1 cellular context compared by ENCODE assay signal in the genomic region with DNA sequence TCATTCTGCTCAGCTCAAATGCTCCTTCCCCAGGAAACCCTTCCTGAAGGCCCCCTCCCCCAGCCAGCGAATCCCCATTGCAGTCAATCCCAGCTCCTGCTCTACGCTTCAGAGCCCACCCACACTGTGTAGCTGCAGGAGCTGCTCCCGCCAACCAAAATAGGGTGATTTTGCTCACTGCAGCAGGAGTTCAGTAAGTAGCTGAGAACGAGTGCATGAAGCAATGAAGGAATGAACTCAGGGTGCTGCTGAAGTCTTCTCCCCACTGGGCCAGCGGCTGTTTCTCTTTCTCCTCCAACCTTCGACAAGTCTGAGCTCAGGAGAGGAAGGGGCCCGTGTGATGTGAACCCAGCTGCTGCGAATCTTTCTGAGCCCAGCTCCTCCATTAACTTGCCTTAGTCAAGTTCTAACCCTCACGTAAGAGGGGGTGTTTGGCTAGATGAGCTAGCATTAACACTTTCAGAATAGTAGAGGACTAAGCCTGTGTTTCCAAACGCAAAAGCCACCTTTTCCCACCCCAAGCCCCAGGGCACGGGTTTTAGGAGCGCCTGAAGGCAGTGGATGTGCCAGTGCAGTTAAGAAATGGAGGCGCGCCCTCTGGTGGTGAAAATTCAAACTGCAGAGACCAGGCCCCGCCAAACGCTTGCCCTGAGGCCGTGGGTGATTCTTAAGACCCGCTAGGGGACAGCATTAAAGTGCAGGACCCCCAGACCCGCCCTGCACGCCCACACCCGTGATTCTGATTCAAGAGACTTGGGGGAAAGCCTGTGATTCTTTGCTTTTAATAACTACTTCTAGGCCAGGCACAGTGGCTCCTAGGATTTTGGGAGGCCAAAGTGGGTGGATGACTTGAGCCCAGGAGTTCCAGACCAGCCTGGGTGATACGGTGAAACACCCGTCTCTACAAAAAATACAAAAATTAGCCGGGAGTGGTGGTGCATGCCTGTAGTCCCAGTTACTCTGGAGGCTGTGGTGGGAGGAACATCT.
A peak's percentile ranks its signal among the peaks of the same experiment; 100 is the strongest.
TF ChIP-seq lines count a peak whose summit lies in the region.

No MANE protein-coding gene starts in this region.

TF ChIP-seq in GM12878, 131 proteins besides CTCF, POLR2A, EP300 and RAD21:
- TF ChIP-seq SMC3 (IDR thresholded peaks at IDR 0.05; ENCODE audit: borderline replicate concordance, low read length) (peak; percentile 84), NFYA (IDR thresholded peaks at IDR 0.05; ENCODE audit: borderline replicate concordance, low read depth, low read length) (no peak), PBX3 (IDR thresholded peaks at IDR 0.05; ENCODE audit: insufficient replicate concordance, low read depth, low read length) (no peak), SP1 (IDR thresholded peaks at IDR 0.05; ENCODE audit: low read depth, low read length) (no peak), YY1 (IDR thresholded peaks at IDR 0.05; ENCODE audit: low read depth, low read length) (peak; percentile 35; the same call in 1 of the 2 replicates)
- TF ChIP-seq, protein P1, sequence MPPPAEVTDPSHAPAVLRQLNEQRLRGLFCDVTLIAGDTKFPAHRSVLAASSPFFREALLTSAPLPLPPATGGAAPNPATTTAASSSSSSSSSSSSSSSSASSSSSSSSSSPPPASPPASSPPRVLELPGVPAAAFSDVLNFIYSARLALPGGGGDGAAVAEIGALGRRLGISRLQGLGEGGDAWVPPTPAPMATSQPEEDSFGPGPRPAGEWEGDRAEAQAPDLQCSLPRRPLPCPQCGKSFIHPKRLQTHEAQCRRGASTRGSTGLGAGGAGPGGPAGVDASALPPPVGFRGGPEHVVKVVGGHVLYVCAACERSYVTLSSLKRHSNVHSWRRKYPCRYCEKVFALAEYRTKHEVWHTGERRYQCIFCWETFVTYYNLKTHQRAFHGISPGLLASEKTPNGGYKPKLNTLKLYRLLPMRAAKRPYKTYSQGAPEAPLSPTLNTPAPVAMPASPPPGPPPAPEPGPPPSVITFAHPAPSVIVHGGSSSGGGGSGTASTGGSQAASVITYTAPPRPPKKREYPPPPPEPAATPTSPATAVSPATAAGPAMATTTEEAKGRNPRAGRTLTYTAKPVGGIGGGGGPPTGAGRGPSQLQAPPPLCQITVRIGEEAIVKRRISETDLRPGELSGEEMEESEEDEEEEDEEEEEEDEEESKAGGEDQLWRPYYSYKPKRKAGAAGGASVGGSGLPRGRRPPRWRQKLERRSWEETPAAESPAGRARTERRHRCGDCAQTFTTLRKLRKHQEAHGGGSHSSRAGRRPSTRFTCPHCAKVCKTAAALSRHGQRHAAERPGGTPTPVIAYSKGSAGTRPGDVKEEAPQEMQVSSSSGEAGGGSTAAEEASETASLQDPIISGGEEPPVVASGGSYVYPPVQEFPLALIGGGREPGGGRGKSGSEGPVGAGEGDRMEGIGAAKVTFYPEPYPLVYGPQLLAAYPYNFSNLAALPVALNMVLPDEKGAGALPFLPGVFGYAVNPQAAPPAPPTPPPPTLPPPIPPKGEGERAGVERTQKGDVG (CRISPR knock-in tag; IDR thresholded peaks at IDR 0.05), result no peak
